Comparison of ENCODE assay signal across 7 cellular contexts in the genomic region with DNA sequence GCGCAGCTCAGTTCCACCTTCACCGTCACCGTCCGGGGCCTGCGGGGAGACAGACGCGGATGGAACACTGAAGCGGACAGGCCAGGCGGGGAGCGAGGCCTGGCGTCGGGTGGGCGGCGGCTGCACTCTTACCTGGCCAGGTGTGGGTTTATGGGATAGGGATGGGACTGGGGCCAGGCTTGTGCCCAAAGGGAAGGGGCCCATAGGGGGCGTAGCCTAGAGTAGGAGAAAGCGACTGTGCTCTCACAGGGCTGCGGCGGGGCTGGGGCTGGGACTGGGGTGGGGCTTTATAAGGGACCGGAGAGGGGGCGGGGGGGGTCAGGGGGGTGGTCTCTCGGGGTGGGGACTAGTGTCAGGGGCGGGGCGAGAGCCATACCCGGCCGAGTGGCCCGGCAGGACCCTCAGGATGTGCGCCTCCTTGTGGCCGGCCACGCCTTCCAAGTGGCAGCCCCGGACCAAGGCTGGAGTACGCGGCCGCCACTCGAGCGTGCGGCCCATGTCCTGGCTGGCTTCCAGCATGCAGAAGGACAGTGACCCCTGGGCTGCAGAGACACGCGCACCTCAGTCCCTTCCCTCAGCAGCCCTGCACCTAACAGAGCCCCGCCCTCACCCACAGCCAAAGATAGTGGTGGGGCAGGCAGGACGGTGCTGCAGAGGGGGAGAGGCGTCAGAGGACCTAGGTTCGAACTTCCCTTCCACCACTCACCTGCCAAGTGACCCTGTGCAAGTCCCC. TPM values are rescaled to one million over a fixed set of nuclear protein-coding genes. Genes with fewer than 3 reads are reported as not detected.
DNase-seq lines count a peak whose midpoint lies in the region; ATAC-seq lines count a peak whose summit lies in the region.
"Had no signal": no experiment of that assay in that cellular context is flagged by ENCODE, and none has a peak within 500 bp of the region (broad histone marks: within the 10 kb centered on the region; RNA-seq: fewer than 3 reads in every experiment).

No MANE protein-coding gene starts in this region.

- H3K4me3 Mint-ChIP-seq in stimulated activated naive CD8-positive, alpha-beta T cell treated with anti-CD3 and anti-CD28 coated beads, Interleukin-15, amount 100 ng/mL, for 72 hours = no peak overlapping the region
- H3K4me3 Mint-ChIP-seq: activated naive CD8-positive, alpha-beta T cell treated with anti-CD3 and anti-CD28 coated beads, Interleukin-2, amount 10 ng/mL, durations not matched to agents 7 days and 5 days had no signal

- H3K27ac Mint-ChIP-seq in stimulated activated naive CD8-positive, alpha-beta T cell treated with anti-CD3 and anti-CD28 coated beads, Interleukin-15, amount 100 ng/mL, for 72 hours = peak overlapping the region in 1 of 2 donors; percentile 91
- H3K27ac Mint-ChIP-seq: activated naive CD8-positive, alpha-beta T cell treated with anti-CD3 and anti-CD28 coated beads, Interleukin-2, amount 10 ng/mL, durations not matched to agents 7 days and 5 days had no signal

- no peak for DNase-seq in stimulated activated naive CD8-positive, alpha-beta T cell treated with anti-CD3 and anti-CD28 coated beads, Interleukin-15, amount 100 ng/mL, for 72 hours
- no peak for DNase-seq in stimulated activated naive CD8-positive, alpha-beta T cell treated with anti-CD3 and anti-CD28 coated beads, Interleukin-15, Interleukin-2, amounts not matched to agents 100 U/mL and 50 U/mL, for 24 hours
- DNase-seq in left cardiac atrium (peak; percentile 75), T-helper 9 cell (no peak), NCI-H524 treated with DMSO at 0.1 percent for 48 hours (lab: John Stamatoyannopoulos, UW) (no peak), NCI-H2171 treated with DMSO at 0.1 percent for 48 hours (lab: John Stamatoyannopoulos, UW) (no peak)
- DNase-seq: activated naive CD8-positive, alpha-beta T cell treated with anti-CD3 and anti-CD28 coated beads, Interleukin-2, amount 10 ng/mL, durations not matched to agents 7 days and 5 days had no signal

- H3K4me1 Mint-ChIP-seq in stimulated activated naive CD8-positive, alpha-beta T cell treated with anti-CD3 and anti-CD28 coated beads, Interleukin-15, amount 100 ng/mL, for 72 hours = no peaks in the 10 kb centered on the region
- H3K4me1 Mint-ChIP-seq: activated naive CD8-positive, alpha-beta T cell treated with anti-CD3 and anti-CD28 coated beads, Interleukin-2, amount 10 ng/mL, durations not matched to agents 7 days and 5 days had no signal

- ATAC-seq in stimulated activated naive CD8-positive, alpha-beta T cell treated with anti-CD3 and anti-CD28 coated beads, Interleukin-15, amount 100 ng/mL, for 72 hours = peak; percentile 39
- no peak for ATAC-seq in stimulated activated naive CD8-positive, alpha-beta T cell treated with anti-CD3 and anti-CD28 coated beads, Interleukin-15, Interleukin-2, amounts not matched to agents 100 U/mL and 50 U/mL, for 24 hours
- peak; percentile 23 to 24 for ATAC-seq in left cardiac atrium

- H3K27me3 Mint-ChIP-seq in stimulated activated naive CD8-positive, alpha-beta T cell treated with anti-CD3 and anti-CD28 coated beads, Interleukin-15, amount 100 ng/mL, for 72 hours = no peaks in the 10 kb centered on the region
- H3K27me3 Mint-ChIP-seq: activated naive CD8-positive, alpha-beta T cell treated with anti-CD3 and anti-CD28 coated beads, Interleukin-2, amount 10 ng/mL, durations not matched to agents 7 days and 5 days had no signal

- intact Hi-C loops in left cardiac atrium (cut with DNase I) = loop anchor here in 1 of 2 donors (5.0 kb wide), 1 partner anchor 42 kb away; no protein-coding TSS in a partner anchor

- H3K9me3 Mint-ChIP-seq in stimulated activated naive CD8-positive, alpha-beta T cell treated with anti-CD3 and anti-CD28 coated beads, Interleukin-15, amount 100 ng/mL, for 72 hours = no peaks in the 10 kb centered on the region
- H3K9me3 Mint-ChIP-seq: activated naive CD8-positive, alpha-beta T cell treated with anti-CD3 and anti-CD28 coated beads, Interleukin-2, amount 10 ng/mL, durations not matched to agents 7 days and 5 days had no signal

RNA-seq across cellular contexts. Expression of a gene that starts 22.8 kb away (rescaled TPM):
- total RNA-seq in left cardiac atrium = 10 to 100 TPM; 40.4 to 59.5 TPM

RNA-seq across cellular contexts. Expression of a gene that starts 29.0 kb away (rescaled TPM):
- total RNA-seq in left cardiac atrium = 100 to 1,000 TPM; 132 to 392 TPM

RNA-seq across cellular contexts. Expression of a gene that starts 39.7 kb away (rescaled TPM):
- total RNA-seq in left cardiac atrium = 10 to 100 TPM; 58.3 to 64.2 TPM

RNA-seq across cellular contexts. Expression of a gene that starts 47.0 kb away (rescaled TPM):
- 10 to 100 TPM; 18.4 to 21.5 TPM for total RNA-seq in left cardiac atrium

RNA-seq across cellular contexts. Expression of a gene that starts 52.0 kb away (rescaled TPM):
- 100 to 1,000 TPM; 593 to 626 TPM for total RNA-seq in left cardiac atrium
